ENCODE assay signal across 30 cellular contexts in the genomic region with DNA sequence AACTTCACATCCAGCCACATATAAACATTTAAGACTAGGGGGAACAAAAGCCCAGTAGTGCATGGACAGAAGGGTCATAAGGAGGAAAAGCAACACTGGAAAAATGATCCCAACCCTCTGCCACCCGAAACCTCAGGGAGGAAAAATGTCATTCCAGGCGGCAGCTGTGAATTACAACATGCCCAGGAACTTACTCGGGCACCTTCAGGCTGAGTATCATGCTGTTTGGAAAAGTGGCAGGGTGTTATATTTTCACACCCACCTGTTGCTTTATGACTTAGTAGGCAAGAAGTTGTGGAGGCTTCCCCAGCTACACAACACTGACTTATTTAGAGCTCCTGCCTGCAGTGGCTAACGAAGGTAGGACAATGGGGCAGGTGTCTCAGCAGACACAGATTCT.
DNase-seq lines count a peak whose midpoint lies in the region; ATAC-seq and TF ChIP-seq lines count a peak whose summit lies in the region.
"Had no signal": no experiment of that assay in that cellular context is flagged by ENCODE, and none has a peak within 500 bp of the region (broad histone marks: within the 10 kb centered on the region; RNA-seq: fewer than 3 reads in every experiment).

No MANE protein-coding gene starts in this region.

- H3K27me3 Mint-ChIP-seq in GM23338 (ENCODE audit: insufficient read depth, low read depth, poor library complexity) (peaks cover 2% of the 10 kb centered on the region), endodermal cell (ENCODE audit: insufficient read depth) (peaks cover 6% of the 10 kb centered on the region), osteocyte (ENCODE audit: unreplicated experiment) (peaks cover 6% of the 10 kb centered on the region), immature natural killer cell (ENCODE audit: low read depth in 3 of 3) (peaks cover 0 to 8% (median 4%) of the 10 kb centered on the region in 3 donors)
- H3K27me3 Mint-ChIP-seq: CD4-positive, alpha-beta T cell had no signal

- H3K36me3 Mint-ChIP-seq in GM23338 (ENCODE audit: low read depth) = no peaks in the 10 kb centered on the region
- H3K36me3 Mint-ChIP-seq in endodermal cell (ENCODE audit: low read depth) = no peaks in the 10 kb centered on the region
- no peaks in the 10 kb centered on the region for H3K36me3 Mint-ChIP-seq in osteocyte (ENCODE audit: unreplicated experiment)
- H3K36me3 Mint-ChIP-seq in immature natural killer cell = peaks cover 0 to 6% (median 0%) of the 10 kb centered on the region in 3 donors
- H3K36me3 Mint-ChIP-seq: activated CD4-positive, alpha-beta memory T cell treated with anti-CD3 and anti-CD28 coated beads for 36 hours; natural killer cell treated with Interleukin-12 subunit alpha and Interleukin-12 subunit beta and Interleukin-15 and Interleukin-18, amount 100 ng/mL, for 72 hours had no signal

- H4K20me1 ChIP-seq in GM23338 (replicated peaks; ENCODE audit: insufficient read depth) = no peaks in the 10 kb centered on the region

- H3K9ac ChIP-seq in endodermal cell (ENCODE audit: extremely low read depth, low read length, poor library complexity, severe bottlenecking) = no peak overlapping the region
- H3K9ac ChIP-seq: parathyroid adenoma had no signal

- no peak overlapping the region for H3K4me2 ChIP-seq in GM23338

- no peak overlapping the region for H3K27ac ChIP-seq in GM23338 (ENCODE audit: low read depth)
- H3K27ac ChIP-seq in endodermal cell (ENCODE audit: low read depth, low read length) = peak overlapping the region; percentile 16
- peak overlapping the region; percentile 77 for H3K27ac ChIP-seq in psoas muscle
- H3K27ac ChIP-seq: esophagus squamous epithelium, foreskin keratinocyte, heart right ventricle, parathyroid adenoma, transverse colon had no signal

- no peaks in the 10 kb centered on the region for H3K9me2 ChIP-seq in GM23338 (ENCODE audit: insufficient read depth)

- H3K9me3 Mint-ChIP-seq in GM23338 = no peaks in the 10 kb centered on the region
- H3K9me3 Mint-ChIP-seq in endodermal cell = no peaks in the 10 kb centered on the region
- H3K9me3 Mint-ChIP-seq in osteocyte (ENCODE audit: unreplicated experiment) = no peaks in the 10 kb centered on the region
- H3K9me3 Mint-ChIP-seq in immature natural killer cell = no peaks in the 10 kb centered on the region
- H3K9me3 Mint-ChIP-seq: activated CD4-positive, alpha-beta memory T cell treated with anti-CD3 and anti-CD28 coated beads for 36 hours; activated T-helper 1 cell treated with anti-CD3 and anti-CD28 coated beads, Interleukin-12 subunit alpha, Interleukin-12 subunit beta, Interleukin-2, Interleukin-4 antibody, amounts not matched to agents 30 ng/mL and 10 ng/mL and 1 ng/mL, durations not matched to agents 14 hours and 24 hours and 36 hours; CD4-positive, alpha-beta T cell; natural killer cell treated with Interleukin-12 subunit alpha and Interleukin-12 subunit beta and Interleukin-15 and Interleukin-18, amount 100 ng/mL, for 72 hours had no signal

- intact Hi-C loops in psoas muscle (cut with DNase I) = no loop called here

- ATAC-seq in GM23338 (peak; percentile 32; the same call in 1 of the 3 replicates), psoas muscle (peak; percentile 93 to 97 (median 94)), HG02759 (IDR thresholded peaks at IDR 0.05; ENCODE audit: unreplicated experiment) (no peak)
- ATAC-seq in stimulated activated naive CD8-positive, alpha-beta T cell treated with anti-CD3 and anti-CD28 coated beads, Interleukin-15, Interleukin-2, amounts not matched to agents 100 U/mL and 50 U/mL, for 24 hours = no peak
- ATAC-seq: foreskin keratinocyte; natural killer cell treated with Interleukin-12 subunit alpha and Interleukin-12 subunit beta and Interleukin-15 and Interleukin-18, amount 100 ng/mL, for 72 hours; PC-3; right cardiac atrium had no signal

- H3K79me2 ChIP-seq in GM23338 (replicated peaks; ENCODE audit: insufficient read depth) = no peaks in the 10 kb centered on the region
- H3K79me2 ChIP-seq: parathyroid adenoma had no signal

- WGBS in endodermal cell (ENCODE audit: insufficient coverage in 1 of 2, insufficient read length in 1 of 2), 2 experiments = 83 to 91% methylated on average over 4 of the region's 4 CpGs
- WGBS in psoas muscle, 3 donors = 20 to 26% (median 23%) methylated on average over 4 of the region's 4 CpGs

- no peaks in the 10 kb centered on the region for H3F3A ChIP-seq in GM23338 (replicated peaks; ENCODE audit: low read depth)

- H3K4me3 Mint-ChIP-seq in GM23338 = no peak overlapping the region
- H3K4me3 Mint-ChIP-seq in endodermal cell = no peak overlapping the region
- no peak overlapping the region for H3K4me3 Mint-ChIP-seq in osteocyte (ENCODE audit: unreplicated experiment)
- H3K4me3 Mint-ChIP-seq in immature natural killer cell = no peak overlapping the region
- H3K4me3 Mint-ChIP-seq: activated CD4-positive, alpha-beta memory T cell treated with anti-CD3 and anti-CD28 coated beads for 36 hours; activated T-helper 1 cell treated with anti-CD3 and anti-CD28 coated beads, Interleukin-12 subunit alpha, Interleukin-12 subunit beta, Interleukin-2, Interleukin-4 antibody, amounts not matched to agents 30 ng/mL and 10 ng/mL and 1 ng/mL, durations not matched to agents 14 hours and 24 hours and 36 hours; CD4-positive, alpha-beta T cell; natural killer cell treated with Interleukin-12 subunit alpha and Interleukin-12 subunit beta and Interleukin-15 and Interleukin-18, amount 100 ng/mL, for 72 hours had no signal

- H3K36me3 ChIP-seq in GM23338 (ENCODE audit: insufficient read depth) (no peaks in the 10 kb centered on the region), endodermal cell (ENCODE audit: control insufficient read depth, insufficient read depth, low read length) (no peaks in the 10 kb centered on the region), psoas muscle (ENCODE audit: insufficient read depth in 1 of 2, low read depth in 1 of 2) (no peaks in the 10 kb centered on the region)
- H3K36me3 ChIP-seq: esophagus squamous epithelium, heart right ventricle, transverse colon had no signal

- H3K4me1 ChIP-seq in GM23338 (ENCODE audit: insufficient read depth) = no peaks in the 10 kb centered on the region
- peaks cover 6% of the 10 kb centered on the region for H3K4me1 ChIP-seq in endodermal cell (ENCODE audit: control insufficient read depth, insufficient read depth, low read length)
- H3K4me1 ChIP-seq in psoas muscle = peaks cover 24% of the 10 kb centered on the region
- H3K4me1 ChIP-seq: esophagus squamous epithelium, foreskin keratinocyte, parathyroid adenoma, transverse colon had no signal

- H3K27me3 ChIP-seq in GM23338 (ENCODE audit: insufficient read depth) = no peaks in the 10 kb centered on the region
- no peaks in the 10 kb centered on the region for H3K27me3 ChIP-seq in endodermal cell (ENCODE audit: control insufficient read depth, insufficient read depth, low read length, poor library complexity, severe bottlenecking)
- H3K27me3 ChIP-seq in psoas muscle (ENCODE audit: insufficient read depth in 3 of 3, low read length in 2 of 3) = no peaks in the 10 kb centered on the region
- H3K27me3 ChIP-seq: dorsolateral prefrontal cortex, esophagus squamous epithelium, heart right ventricle had no signal

- TF ChIP-seq CTCF in GM23338 (conservative IDR thresholded peaks at IDR 0.05; ENCODE audit: low read depth in 2 of 2) (no peak), endodermal cell (conservative IDR thresholded peaks at IDR 0.05) (no peak), psoas muscle (IDR thresholded peaks at IDR 0.05) (peak; percentile 13), osteocyte (IDR thresholded peaks at IDR 0.05) (no peak)

- H3K27ac Mint-ChIP-seq in GM23338 (no peak overlapping the region), endodermal cell (no peak overlapping the region), osteocyte (ENCODE audit: unreplicated experiment) (no peak overlapping the region), immature natural killer cell (no peak overlapping the region)
- H3K27ac Mint-ChIP-seq: activated CD4-positive, alpha-beta memory T cell treated with anti-CD3 and anti-CD28 coated beads for 36 hours; activated T-helper 1 cell treated with anti-CD3 and anti-CD28 coated beads, Interleukin-12 subunit alpha, Interleukin-12 subunit beta, Interleukin-2, Interleukin-4 antibody, amounts not matched to agents 30 ng/mL and 10 ng/mL and 1 ng/mL, durations not matched to agents 14 hours and 24 hours and 36 hours; CD4-positive, alpha-beta T cell; natural killer cell treated with Interleukin-12 subunit alpha and Interleukin-12 subunit beta and Interleukin-15 and Interleukin-18, amount 100 ng/mL, for 72 hours had no signal

- peaks cover 9% of the 10 kb centered on the region for H3K4me1 Mint-ChIP-seq in GM23338
- H3K4me1 Mint-ChIP-seq in endodermal cell = peaks cover 29% of the 10 kb centered on the region
- peaks cover 10% of the 10 kb centered on the region for H3K4me1 Mint-ChIP-seq in osteocyte (ENCODE audit: unreplicated experiment)
- H3K4me1 Mint-ChIP-seq in immature natural killer cell = peaks cover 12 to 19% of the 10 kb centered on the region in 2 donors

- H3K4me3 ChIP-seq in GM23338 (no peak overlapping the region), endodermal cell (ENCODE audit: low read length) (no peak overlapping the region), psoas muscle (no peak overlapping the region)
- H3K4me3 ChIP-seq: dorsolateral prefrontal cortex, esophagus squamous epithelium, heart right ventricle, lung, transverse colon had no signal

- DNase-seq in GM23338 (ENCODE audit: low spot score) (no peak), NCI-H2107 (lab: John Stamatoyannopoulos, UW) (peak; percentile 59), endodermal cell (no peak), psoas muscle (no peak), osteocyte (ENCODE audit: extremely low spot score, unreplicated experiment) (no peak), immature natural killer cell (no peak)
- DNase-seq in stimulated activated naive CD8-positive, alpha-beta T cell treated with anti-CD3 and anti-CD28 coated beads, Interleukin-15, Interleukin-2, amounts not matched to agents 100 U/mL and 50 U/mL, for 24 hours = no peak
- DNase-seq: activated CD4-positive, alpha-beta memory T cell treated with anti-CD3 and anti-CD28 coated beads for 36 hours; activated CD4-positive, alpha-beta T cell treated with anti-CD3 and anti-CD28 coated beads for 1 hour; activated naive CD4-positive, alpha-beta T cell treated with Interleukin-2 at 50 U/mL for 16 hours; CD4-positive, alpha-beta T cell; cerebellar nuclear complex; dorsolateral prefrontal cortex; esophagus squamous epithelium; foreskin keratinocyte; heart right ventricle; kidney; NCI-H1417 treated with DMSO at 0.1 percent for 48 hours; NCI-H2081; NK-92 treated with Interleukin-12 subunit alpha and Interleukin-12 subunit beta, amount 100 ng/mL, for 24 hours; PC-3; right cardiac atrium; stimulated activated CD4-positive, alpha-beta T cell treated with anti-CD3 and anti-CD28 coated beads, Interleukin-12 subunit alpha, Interleukin-12 subunit beta, amount 100 ng/mL, for 4 hours; stimulated activated CD4-positive, alpha-beta T cell treated with anti-CD3 and anti-CD28 coated beads, Interleukin-4, amount 100 ng/mL, for 24 hours; transverse colon had no signal

- H3K9me3 ChIP-seq in endodermal cell (ENCODE audit: control insufficient read depth, low read length) (no peaks in the 10 kb centered on the region), psoas muscle (no peaks in the 10 kb centered on the region)
- H3K9me3 ChIP-seq: esophagus squamous epithelium, heart right ventricle, transverse colon had no signal

- H2AFZ ChIP-seq in GM23338 = peak overlapping the region; percentile 11; the same call in 1 of the 2 replicates
- H2AFZ ChIP-seq: parathyroid adenoma had no signal

Comparison
In these comparisons a context has a peak if more than half of its experiments do, and no peak if none do; other contexts are left out.
1. ATAC-seq: peak in GM23338 (single experiment) and psoas muscle (4 of 4); none in HG02759 (single experiment) and stimulated activated naive CD8-positive, alpha-beta T cell treated with anti-CD3 and anti-CD28 coated beads, Interleukin-15, Interleukin-2, amounts not matched to agents 100 U/mL and 50 U/mL, for 24 hours (single experiment).